10 cellular contexts compared by ENCODE assay signal in genomic region chr17:3802461-3803307, GRCh38. TPM values are rescaled to one million over a fixed set of nuclear protein-coding genes. Genes with fewer than 3 reads are reported as not detected.
DNase-seq lines count a peak whose midpoint lies in the region; TF ChIP-seq lines count a peak whose summit lies in the region.
"Had no signal": no experiment of that assay in that cellular context is flagged by ENCODE, and none has a peak within 500 bp of the region (broad histone marks: within the 10 kb centered on the region; RNA-seq: fewer than 3 reads in every experiment).

No MANE protein-coding gene starts in this region.

- TF ChIP-seq CTCF in AG09319 (IDR thresholded peaks at IDR 0.05; ENCODE audit: low read depth, low read length) (no peak), nephron progenitor cell (IDR thresholded peaks at IDR 0.05) (no peak)

- peak overlapping the region; percentile 97 for H3K27ac Mint-ChIP-seq in nephron progenitor cell
- H3K27ac Mint-ChIP-seq in activated T-helper 1 cell treated with anti-CD3 and anti-CD28 coated beads, Interleukin-12 subunit alpha, Interleukin-12 subunit beta, Interleukin-2, Interleukin-4 antibody, amounts not matched to agents 30 ng/mL and 10 ng/mL and 1 ng/mL, durations not matched to agents 14 hours and 24 hours and 36 hours, result no peak overlapping the region
- H3K27ac Mint-ChIP-seq: activated naive CD8-positive, alpha-beta T cell treated with anti-CD3 and anti-CD28 coated beads, Interleukin-2, amount 10 ng/mL, durations not matched to agents 7 days and 5 days had no signal

- no peaks in the 10 kb centered on the region for H3K9me3 Mint-ChIP-seq in nephron progenitor cell
- H3K9me3 Mint-ChIP-seq in activated T-helper 1 cell treated with anti-CD3 and anti-CD28 coated beads, Interleukin-12 subunit alpha, Interleukin-12 subunit beta, Interleukin-2, Interleukin-4 antibody, amounts not matched to agents 30 ng/mL and 10 ng/mL and 1 ng/mL, durations not matched to agents 14 hours and 24 hours and 36 hours, result no peaks in the 10 kb centered on the region
- H3K9me3 Mint-ChIP-seq: activated naive CD8-positive, alpha-beta T cell treated with anti-CD3 and anti-CD28 coated beads, Interleukin-2, amount 10 ng/mL, durations not matched to agents 7 days and 5 days had no signal

- H3K36me3 Mint-ChIP-seq in nephron progenitor cell (ENCODE audit: low read depth), result peaks cover 24% of the 10 kb centered on the region
- peaks cover 23% of the 10 kb centered on the region for H3K36me3 Mint-ChIP-seq in activated T-helper 1 cell treated with anti-CD3 and anti-CD28 coated beads, Interleukin-12 subunit alpha, Interleukin-12 subunit beta, Interleukin-2, Interleukin-4 antibody, amounts not matched to agents 30 ng/mL and 10 ng/mL and 1 ng/mL, durations not matched to agents 14 hours and 24 hours and 36 hours (ENCODE audit: low read depth)

- no peak overlapping the region for H3K4me3 Mint-ChIP-seq in nephron progenitor cell
- no peak overlapping the region for H3K4me3 Mint-ChIP-seq in activated T-helper 1 cell treated with anti-CD3 and anti-CD28 coated beads, Interleukin-12 subunit alpha, Interleukin-12 subunit beta, Interleukin-2, Interleukin-4 antibody, amounts not matched to agents 30 ng/mL and 10 ng/mL and 1 ng/mL, durations not matched to agents 14 hours and 24 hours and 36 hours
- H3K4me3 Mint-ChIP-seq: activated naive CD8-positive, alpha-beta T cell treated with anti-CD3 and anti-CD28 coated beads, Interleukin-2, amount 10 ng/mL, durations not matched to agents 7 days and 5 days had no signal

- intact Hi-C loops in activated T-helper 1 cell treated with anti-CD3 and anti-CD28 coated beads, Interleukin-12 subunit alpha, Interleukin-12 subunit beta, Interleukin-2, Interleukin-4 antibody, amounts not matched to agents 30 ng/mL and 10 ng/mL and 1 ng/mL, durations not matched to agents 14 hours and 24 hours and 36 hours (cut with micrococcal nuclease), result no loop called here

- peak; percentile 56 for DNase-seq in AG09319 (ENCODE audit: extremely low read depth, low read depth)
- peak; percentile 93 for DNase-seq in NCI-H226
- peak; percentile 82 for DNase-seq in fibroblast of gingiva (ENCODE audit: low read depth)
- DNase-seq in nephron progenitor cell, result no peak
- DNase-seq in activated T-helper 1 cell treated with anti-CD3 and anti-CD28 coated beads, Interleukin-12 subunit alpha, Interleukin-12 subunit beta, Interleukin-2, Interleukin-4 antibody, amounts not matched to agents 30 ng/mL and 10 ng/mL and 1 ng/mL, durations not matched to agents 14 hours and 24 hours and 36 hours (ENCODE audit: low spot score), result no peak
- DNase-seq in NCI-H82 (lab: John Stamatoyannopoulos, UW), result no peak
- no peak for DNase-seq in stimulated activated naive CD4-positive, alpha-beta T cell treated with Interleukin-2 at 50 U/mL for 16 hours (lab: John Stamatoyannopoulos, UW)
- no peak for DNase-seq in NCI-H2196 treated with DMSO at 0.1 percent for 48 hours (lab: John Stamatoyannopoulos, UW; ENCODE audit: unreplicated experiment)
- DNase-seq: activated naive CD8-positive, alpha-beta T cell treated with anti-CD3 and anti-CD28 coated beads, Interleukin-2, amount 10 ng/mL, durations not matched to agents 7 days and 5 days; DMS79 treated with DMSO at 0.1 percent for 48 hours had no signal

- H3K4me1 Mint-ChIP-seq in nephron progenitor cell, result peaks cover 41% of the 10 kb centered on the region
- peaks cover 14% of the 10 kb centered on the region for H3K4me1 Mint-ChIP-seq in activated T-helper 1 cell treated with anti-CD3 and anti-CD28 coated beads, Interleukin-12 subunit alpha, Interleukin-12 subunit beta, Interleukin-2, Interleukin-4 antibody, amounts not matched to agents 30 ng/mL and 10 ng/mL and 1 ng/mL, durations not matched to agents 14 hours and 24 hours and 36 hours (ENCODE audit: low read depth)

- H3K27me3 Mint-ChIP-seq in nephron progenitor cell (ENCODE audit: low read depth, poor library complexity), result peaks cover 10% of the 10 kb centered on the region
- H3K27me3 Mint-ChIP-seq in activated T-helper 1 cell treated with anti-CD3 and anti-CD28 coated beads, Interleukin-12 subunit alpha, Interleukin-12 subunit beta, Interleukin-2, Interleukin-4 antibody, amounts not matched to agents 30 ng/mL and 10 ng/mL and 1 ng/mL, durations not matched to agents 14 hours and 24 hours and 36 hours (ENCODE audit: insufficient read depth), result no peaks in the 10 kb centered on the region

RNA-seq across cellular contexts. Expression of gene ITGAE, which starts 1.7 kb away (rescaled TPM):
- total RNA-seq in activated T-helper 1 cell treated with anti-CD3 and anti-CD28 coated beads, Interleukin-12 subunit alpha, Interleukin-12 subunit beta, Interleukin-2, Interleukin-4 antibody, amounts not matched to agents 30 ng/mL and 10 ng/mL and 1 ng/mL, durations not matched to agents 14 hours and 24 hours and 36 hours, result 31.8 and 35.0 TPM in 2 replicates

RNA-seq across cellular contexts. Expression of gene NCBP3, which starts 43.4 kb away (rescaled TPM):
- total RNA-seq in activated T-helper 1 cell treated with anti-CD3 and anti-CD28 coated beads, Interleukin-12 subunit alpha, Interleukin-12 subunit beta, Interleukin-2, Interleukin-4 antibody, amounts not matched to agents 30 ng/mL and 10 ng/mL and 1 ng/mL, durations not matched to agents 14 hours and 24 hours and 36 hours, result 54.2 and 56.0 TPM in 2 replicates

Comparison
In these comparisons a context has a peak if more than half of its experiments do, and no peak if none do; other contexts are left out.
1. DNase-seq: peak in AG09319 (single experiment), NCI-H226 (single experiment) and fibroblast of gingiva (single experiment); none in nephron progenitor cell (single experiment), activated T-helper 1 cell treated with anti-CD3 and anti-CD28 coated beads, Interleukin-12 subunit alpha, Interleukin-12 subunit beta, Interleukin-2, Interleukin-4 antibody, amounts not matched to agents 30 ng/mL and 10 ng/mL and 1 ng/mL, durations not matched to agents 14 hours and 24 hours and 36 hours (single experiment), NCI-H82 (single experiment), stimulated activated naive CD4-positive, alpha-beta T cell treated with Interleukin-2 at 50 U/mL for 16 hours (single experiment) and NCI-H2196 treated with DMSO at 0.1 percent for 48 hours (single experiment).